26 cellular contexts compared by ENCODE assay signal in the genomic region with DNA sequence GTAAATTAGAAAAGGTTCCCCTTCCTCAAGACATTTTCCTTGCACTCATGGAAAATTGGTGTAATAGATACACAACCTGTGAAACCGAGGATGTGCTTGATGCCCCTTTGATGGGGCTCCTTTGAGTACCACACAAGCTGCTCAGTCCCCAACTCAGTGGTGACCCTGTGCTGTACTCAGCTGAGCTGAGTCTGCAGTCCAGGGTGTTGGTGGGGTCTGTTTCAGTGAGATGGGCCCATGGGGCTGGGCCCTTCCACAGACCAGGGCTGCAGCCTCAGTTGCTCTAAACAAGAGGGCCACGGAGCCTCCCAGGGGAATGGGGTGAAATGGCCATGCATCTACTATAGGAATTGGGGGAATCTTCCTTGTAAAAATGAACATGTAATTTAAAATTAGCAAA. TPM values are rescaled to one million over a fixed set of nuclear protein-coding genes. Genes with fewer than 3 reads are reported as not detected.
"Had no signal": no experiment of that assay in that cellular context is flagged by ENCODE, and none has a peak within 500 bp of the region (broad histone marks: within the 10 kb centered on the region; RNA-seq: fewer than 3 reads in every experiment).

No MANE protein-coding gene starts in this region.

- DNase-seq: activated CD4-positive, alpha-beta T cell treated with anti-CD3 and anti-CD28 coated beads, Interleukin-2, amount 10 ng/mL, durations not matched to agents 7 days and 5 days; activated CD4-positive, alpha-beta T cell treated with anti-CD3 and anti-CD28 coated beads, Interleukin-2, amount 50 U/mL, for 48 hours; activated CD8-positive, alpha-beta memory T cell treated with anti-CD3 and anti-CD28 coated beads, Interleukin-2, amount 50 U/mL, for 48 hours; activated CD8-positive, alpha-beta T cell treated with anti-CD3 and anti-CD28 coated beads, Interleukin-2, amount 10 ng/mL, durations not matched to agents 7 days and 5 days; activated gamma-delta T cell; activated naive CD4-positive, alpha-beta T cell treated with Interleukin-2 at 50 U/mL for 16 hours; activated naive CD8-positive, alpha-beta T cell treated with anti-CD3 and anti-CD28 coated beads, Interleukin-2, amount 50 U/mL, for 24 hours; activated T-cell treated with anti-CD3 and anti-CD28 coated beads, Interleukin-2, amount 50 U/mL, for 48 hours; anterior cingulate cortex; caudate nucleus; IMR-90; NCI-H1105; NCI-H1417 treated with DMSO at 0.1 percent for 48 hours; NCI-H187 treated with DMSO at 0.1 percent for 48 hours; NCI-H2081; NCI-H226; NCI-H446 treated with DMSO at 0.1 percent for 48 hours; NCI-H69; SHP77 treated with DMSO at 0.1 percent for 48 hours; SK-N-SH had no signal

- H3K4me3 ChIP-seq: K562, SJSA1 had no signal

- H3K9me3 ChIP-seq: SJSA1, SK-N-SH had no signal

- H3K27me3 ChIP-seq: SJSA1 had no signal

- H3K4me1 ChIP-seq: SJSA1 had no signal

- H3K36me3 ChIP-seq: SJSA1 had no signal

- ATAC-seq: activated CD8-positive, alpha-beta T cell treated with anti-CD3 and anti-CD28 coated beads, Interleukin-2, amount 10 ng/mL, durations not matched to agents 7 days and 5 days; activated naive CD8-positive, alpha-beta T cell treated with anti-CD3 and anti-CD28 coated beads, Interleukin-2, amount 50 U/mL, for 24 hours; activated T-helper 17 cell treated with anti-CD3 and anti-CD28 coated beads, Interleukin-2, amount 50 U/mL, for 72 hours; K562; Panc1 had no signal

- H3K27ac ChIP-seq: SJSA1 had no signal

RNA-seq across cellular contexts. Expression of gene KY, which starts 39.3 kb away (rescaled TPM):
- total RNA-seq: activated CD4-positive, alpha-beta T cell treated with anti-CD3 and anti-CD28 coated beads, Interleukin-2, amount 10 ng/mL, durations not matched to agents 7 days and 5 days; activated CD8-positive, alpha-beta T cell treated with anti-CD3 and anti-CD28 coated beads, Interleukin-2, amount 10 ng/mL, durations not matched to agents 7 days and 5 days; activated T-helper 17 cell treated with anti-CD3 and anti-CD28 coated beads, Interleukin-2, amount 50 U/mL, for 72 hours; bronchial epithelial cell; K562; RPMI7951 had no signal
